1 cellular context compared by ENCODE assay signal in the genomic region with DNA sequence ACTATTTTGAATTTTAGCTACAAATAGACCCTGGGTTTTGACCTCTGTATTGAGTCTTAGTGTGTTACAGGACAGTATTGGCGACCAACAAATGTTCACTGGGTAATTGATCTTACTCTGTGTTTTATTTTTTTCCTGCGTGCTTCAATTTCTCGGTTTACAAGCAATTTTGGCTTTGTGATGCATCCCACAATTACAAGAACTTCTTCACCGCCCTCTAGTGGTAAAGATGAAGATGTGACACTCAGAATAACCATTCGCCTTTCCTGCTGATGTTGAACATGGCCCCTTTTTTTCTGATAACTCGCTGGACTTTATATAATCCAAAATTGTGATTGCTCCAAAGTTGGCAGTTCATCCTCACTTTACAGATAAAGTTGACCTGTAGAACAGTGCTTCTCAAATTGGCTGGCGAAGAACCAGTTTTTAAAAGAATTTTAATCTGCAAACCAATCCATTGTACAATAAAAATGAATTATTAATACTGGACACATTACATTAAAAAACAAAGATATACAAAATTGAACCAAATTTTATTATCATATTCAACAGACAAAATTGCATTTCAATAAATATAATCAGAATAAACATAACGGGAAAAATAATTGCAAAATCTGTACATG.
A peak's percentile ranks its signal among the peaks of the same experiment; 100 is the strongest.
TF ChIP-seq lines count a peak whose summit lies in the region.

No MANE protein-coding gene starts in this region.

TF ChIP-seq in SK-N-SH, 30 proteins besides CTCF, POLR2A, EP300 and RAD21 (continued from another document):
- TF ChIP-seq RCOR1 (IDR thresholded peaks at IDR 0.05; ENCODE audit: low read length) (no peak), NFIC (IDR thresholded peaks at IDR 0.05; ENCODE audit: borderline replicate concordance) (peak; percentile 26; the same call in 1 of the 2 replicates), RFX5 (IDR thresholded peaks at IDR 0.05; ENCODE audit: low read length) (0 out of 2 replicates have a peak, but pooled peaks have one; percentile 44), CHD2 (IDR thresholded peaks at IDR 0.05; ENCODE audit: low read length, partially characterized antibody) (peak; percentile 26), TCF12 (IDR thresholded peaks at IDR 0.05) (0 out of 2 replicates have a peak, but pooled peaks have one; percentile 9), YY1 (IDR thresholded peaks at IDR 0.05; ENCODE audit: low read depth) (0 out of 2 replicates have a peak, but pooled peaks have one; percentile 16)
- TF ChIP-seq, protein P1, sequence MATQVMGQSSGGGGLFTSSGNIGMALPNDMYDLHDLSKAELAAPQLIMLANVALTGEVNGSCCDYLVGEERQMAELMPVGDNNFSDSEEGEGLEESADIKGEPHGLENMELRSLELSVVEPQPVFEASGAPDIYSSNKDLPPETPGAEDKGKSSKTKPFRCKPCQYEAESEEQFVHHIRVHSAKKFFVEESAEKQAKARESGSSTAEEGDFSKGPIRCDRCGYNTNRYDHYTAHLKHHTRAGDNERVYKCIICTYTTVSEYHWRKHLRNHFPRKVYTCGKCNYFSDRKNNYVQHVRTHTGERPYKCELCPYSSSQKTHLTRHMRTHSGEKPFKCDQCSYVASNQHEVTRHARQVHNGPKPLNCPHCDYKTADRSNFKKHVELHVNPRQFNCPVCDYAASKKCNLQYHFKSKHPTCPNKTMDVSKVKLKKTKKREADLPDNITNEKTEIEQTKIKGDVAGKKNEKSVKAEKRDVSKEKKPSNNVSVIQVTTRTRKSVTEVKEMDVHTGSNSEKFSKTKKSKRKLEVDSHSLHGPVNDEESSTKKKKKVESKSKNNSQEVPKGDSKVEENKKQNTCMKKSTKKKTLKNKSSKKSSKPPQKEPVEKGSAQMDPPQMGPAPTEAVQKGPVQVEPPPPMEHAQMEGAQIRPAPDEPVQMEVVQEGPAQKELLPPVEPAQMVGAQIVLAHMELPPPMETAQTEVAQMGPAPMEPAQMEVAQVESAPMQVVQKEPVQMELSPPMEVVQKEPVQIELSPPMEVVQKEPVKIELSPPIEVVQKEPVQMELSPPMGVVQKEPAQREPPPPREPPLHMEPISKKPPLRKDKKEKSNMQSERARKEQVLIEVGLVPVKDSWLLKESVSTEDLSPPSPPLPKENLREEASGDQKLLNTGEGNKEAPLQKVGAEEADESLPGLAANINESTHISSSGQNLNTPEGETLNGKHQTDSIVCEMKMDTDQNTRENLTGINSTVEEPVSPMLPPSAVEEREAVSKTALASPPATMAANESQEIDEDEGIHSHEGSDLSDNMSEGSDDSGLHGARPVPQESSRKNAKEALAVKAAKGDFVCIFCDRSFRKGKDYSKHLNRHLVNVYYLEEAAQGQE (IDR thresholded peaks at IDR 0.05; ENCODE audit: low read depth, low read length): no peak
TF ChIP-seq in SK-N-SH: peak in this region for 7.
